Comparison of ENCODE assay signal across 6 cellular contexts in genomic region chr1:248431683-248432082, GRCh38. TPM values are rescaled to one million over a fixed set of nuclear protein-coding genes. Genes with fewer than 3 reads are reported as not detected.
"Had no signal": no experiment of that assay in that cellular context is flagged by ENCODE, and none has a peak within 500 bp of the region (broad histone marks: within the 10 kb centered on the region; RNA-seq: fewer than 3 reads in every experiment).

No MANE protein-coding gene starts in this region.

RNA-seq across cellular contexts. Expression of gene OR2T2, which starts 13.8 kb away (rescaled TPM):
- total RNA-seq: GM23248, H4, H7, HFFc6, HT1080, IMR-90 had no signal
- polyA plus RNA-seq: GM23248, IMR-90 had no signal

RNA-seq across cellular contexts. Expression of gene OR2T1, which starts 28.8 kb away (rescaled TPM):
- total RNA-seq: GM23248, H4, H7, HFFc6, HT1080, IMR-90 had no signal
- polyA plus RNA-seq: GM23248, IMR-90 had no signal

RNA-seq across cellular contexts. Expression of gene OR2T3, which starts 41.5 kb away (rescaled TPM):
- total RNA-seq: GM23248, H4, H7, HFFc6, HT1080, IMR-90 had no signal
- polyA plus RNA-seq: GM23248, IMR-90 had no signal

RNA-seq across cellular contexts. Expression of gene OR2T6, which starts 56.1 kb away (rescaled TPM):
- total RNA-seq: GM23248, H4, H7, HFFc6, HT1080, IMR-90 had no signal
- polyA plus RNA-seq: GM23248, IMR-90 had no signal

RNA-seq across cellular contexts. Expression of gene OR2T5, which starts 56.7 kb away (rescaled TPM):
- total RNA-seq: GM23248, H4, H7, HFFc6, HT1080, IMR-90 had no signal
- polyA plus RNA-seq: GM23248, IMR-90 had no signal
